In genomic region chr17:7261377-7262191, GRCh38 we compare ENCODE assay signal across 8 cellular contexts. TPM values are rescaled to one million over a fixed set of nuclear protein-coding genes. Genes with fewer than 3 reads are reported as not detected.
DNase-seq lines count a peak whose midpoint lies in the region; ATAC-seq, FAIRE-seq and TF ChIP-seq lines count a peak whose summit lies in the region.

No MANE protein-coding gene starts in this region.

- H3K4me3 ChIP-seq in HCT116 (replicated peaks in 1 of 2; ENCODE audit: low read depth in 1 of 2, low read length in 2 of 2) (peak overlapping the region; percentile 98 to 99), right atrium auricular region (peak overlapping the region; percentile 22 to 54), skeletal muscle cell (ENCODE audit: low read depth, low read length) (peak overlapping the region; percentile 40)

- H3K27ac Mint-ChIP-seq in activated T-helper 2 cell treated with anti-CD3 and anti-CD28 coated beads, Interferon-gamma antibody, Interleukin-2, Interleukin-4, amounts not matched to agents 10 μg/mL and 5 μg/mL and 100 μg/mL, durations not matched to agents 14 hours and 24 hours and 36 hours: peak overlapping the region; percentile 55

- H3K4me3 Mint-ChIP-seq in activated T-helper 2 cell treated with anti-CD3 and anti-CD28 coated beads, Interferon-gamma antibody, Interleukin-2, Interleukin-4, amounts not matched to agents 10 μg/mL and 5 μg/mL and 100 μg/mL, durations not matched to agents 14 hours and 24 hours and 36 hours (ENCODE audit: low read depth): peak overlapping the region; percentile 62

- intact Hi-C loops in HCT116 (cut with micrococcal nuclease) (loop anchor here (1.0 to 10.0 kb wide), 4 partner anchors 9 to 173 kb away; partner anchors contain the start of genes ELP5, FGF11, SLC2A4 and TMEM102), posterior vena cava (cut with DNase I) (no loop called here)
- intact Hi-C loops in activated T-helper 2 cell treated with anti-CD3 and anti-CD28 coated beads, Interferon-gamma antibody, Interleukin-2, Interleukin-4, amounts not matched to agents 10 μg/mL and 5 μg/mL and 100 μg/mL, durations not matched to agents 14 hours and 24 hours and 36 hours (cut with micrococcal nuclease): no loop called here

- peaks cover 5% of the 10 kb centered on the region; the same call in 1 of the 2 replicates for H4K20me1 ChIP-seq in HCT116 (ENCODE audit: insufficient read depth)

- TF ChIP-seq RAD21 in HCT116 (IDR thresholded peaks at IDR 0.05; ENCODE audit: low read depth): no peak

- no peak overlapping the region for H2AFZ ChIP-seq in HCT116 (ENCODE audit: low read depth, low read length, poor library complexity, severe bottlenecking)

- ATAC-seq in HCT116: peak; percentile 5

- H3K27ac ChIP-seq in HCT116 (ENCODE audit: low read depth, low read length) (peak overlapping the region; percentile 94), right atrium auricular region (no peak overlapping the region)

- H3K4me1 ChIP-seq in HCT116 (ENCODE audit: control insufficient read depth in 1 of 2, insufficient read depth in 2 of 2, low read length in 2 of 2) (peaks cover 39 to 62% of the 10 kb centered on the region in 2 experiments), right atrium auricular region (peaks cover 0 to 30% of the 10 kb centered on the region in 2 donors)

- H3K36me3 Mint-ChIP-seq in activated T-helper 2 cell treated with anti-CD3 and anti-CD28 coated beads, Interferon-gamma antibody, Interleukin-2, Interleukin-4, amounts not matched to agents 10 μg/mL and 5 μg/mL and 100 μg/mL, durations not matched to agents 14 hours and 24 hours and 36 hours (ENCODE audit: low read depth): peaks cover 24% of the 10 kb centered on the region

- peak overlapping the region; percentile 90 for H3K4me2 ChIP-seq in HCT116 (ENCODE audit: low read length)

- H3K9me3 ChIP-seq in HCT116 (ENCODE audit: control insufficient read depth in 1 of 2, insufficient read depth in 1 of 2, low read depth in 1 of 2, low read length in 2 of 2) (no peaks in the 10 kb centered on the region), right atrium auricular region (no peaks in the 10 kb centered on the region)

- TSS peak; percentile 63 for BruUV-seq in HCT116 (replicated peaks; lab: Mats Ljungman, UMichigan)

- H3K27me3 Mint-ChIP-seq in activated T-helper 2 cell treated with anti-CD3 and anti-CD28 coated beads, Interferon-gamma antibody, Interleukin-2, Interleukin-4, amounts not matched to agents 10 μg/mL and 5 μg/mL and 100 μg/mL, durations not matched to agents 14 hours and 24 hours and 36 hours (ENCODE audit: low read depth): peaks cover 26% of the 10 kb centered on the region

- H3K27me3 ChIP-seq in HCT116 (ENCODE audit: insufficient read depth, low read length) (no peaks in the 10 kb centered on the region), right atrium auricular region (peaks cover 11 to 34% of the 10 kb centered on the region in 2 donors)

- peaks cover 9 to 25% of the 10 kb centered on the region in 2 experiments for H3K36me3 ChIP-seq in HCT116 (ENCODE audit: control insufficient read depth in 1 of 2, insufficient read depth in 2 of 2, low read length in 2 of 2)
- peaks cover 25% of the 10 kb centered on the region for H3K36me3 ChIP-seq in right atrium auricular region

- CTCF ChIA-PET in HCT116 (lab: Charles Lee): no interaction called here

- no peak for TF ChIP-seq CTCF in HCT116 (IDR thresholded peaks at IDR 0.05 in 2 of 3, conservative IDR thresholded peaks at IDR 0.05 in 1 of 3; ENCODE audit: borderline replicate concordance in 1 of 3, insufficient read depth in 1 of 3, low read depth in 2 of 3, low read length in 2 of 3)
- no peak for TF ChIP-seq CTCF in right atrium auricular region (IDR thresholded peaks at IDR 0.05)
- TF ChIP-seq CTCF in D721Med (IDR thresholded peaks at IDR 0.05; ENCODE audit: insufficient read depth, missing control alignments): no peak

- no peak for TF ChIP-seq POLR2A in HCT116 (IDR thresholded peaks at IDR 0.05; ENCODE audit: borderline replicate concordance, extremely low read depth, insufficient read depth, insufficient read length)

- peak overlapping the region; percentile 99 for H3K9ac ChIP-seq in HCT116 (ENCODE audit: low read length)

- H3K79me2 ChIP-seq in HCT116 (ENCODE audit: insufficient read depth, low read length): peaks cover 54% of the 10 kb centered on the region

- DNase-seq in HCT116 (ENCODE audit: low read depth, low spot score) (no peak), right atrium auricular region (ENCODE audit: low spot score) (no peak), skeletal muscle cell (ENCODE audit: low read depth) (no peak), D721Med (ENCODE audit: insufficient read length, low spot score) (no peak), posterior vena cava (ENCODE audit: low spot score) (no peak), SKM-1 (lab: John Stamatoyannopoulos, UW; ENCODE audit: unreplicated experiment) (no peak)
- no peak for DNase-seq in activated T-helper 2 cell treated with anti-CD3 and anti-CD28 coated beads, Interferon-gamma antibody, Interleukin-2, Interleukin-4, amounts not matched to agents 10 μg/mL and 5 μg/mL and 100 μg/mL, durations not matched to agents 14 hours and 24 hours and 36 hours (ENCODE audit: low spot score)
- DNase-seq in stimulated activated naive CD4-positive, alpha-beta T cell treated with Interleukin-2 at 50 U/mL for 16 hours (lab: John Stamatoyannopoulos, UW): no peak

- peaks cover 16% of the 10 kb centered on the region for H3K4me1 Mint-ChIP-seq in activated T-helper 2 cell treated with anti-CD3 and anti-CD28 coated beads, Interferon-gamma antibody, Interleukin-2, Interleukin-4, amounts not matched to agents 10 μg/mL and 5 μg/mL and 100 μg/mL, durations not matched to agents 14 hours and 24 hours and 36 hours (ENCODE audit: low read depth)

- no peaks in the 10 kb centered on the region for H3K9me2 ChIP-seq in HCT116 (ENCODE audit: insufficient read depth)

- RAD21 ChIA-PET in HCT116 (lab: Charles Lee; ENCODE audit: low non-redundant PET in 1 of 2, low total read pairs in 2 of 2, uncharacterized antibody in 2 of 2, unreplicated experiment in 2 of 2): no interaction called here

- POLR2A ChIA-PET in HCT116 (lab: Charles Lee): interaction anchor here (1.1 kb wide), 2 partner anchors 24 to 71 kb away, joined by 3 to 7 read pairs; no protein-coding TSS in a partner anchor

- FAIRE-seq in D721Med (lab: Jason Lieb, UNC): no peak

- no peaks in the 10 kb centered on the region for H3K9me3 Mint-ChIP-seq in activated T-helper 2 cell treated with anti-CD3 and anti-CD28 coated beads, Interferon-gamma antibody, Interleukin-2, Interleukin-4, amounts not matched to agents 10 μg/mL and 5 μg/mL and 100 μg/mL, durations not matched to agents 14 hours and 24 hours and 36 hours

TF ChIP-seq in HCT116, 20 proteins besides CTCF, POLR2A, EP300 and RAD21 (continues in another document):
- TF ChIP-seq TCF7L2 (IDR thresholded peaks at IDR 0.05; ENCODE audit: borderline replicate concordance, extremely low read depth, insufficient read depth, insufficient read length) (no peak), ZFX (IDR thresholded peaks at IDR 0.05) (peak; percentile 68), ZBTB33 (IDR thresholded peaks at IDR 0.05; ENCODE audit: extremely low read depth, insufficient replicate concordance, low read length) (no peak)

RNA-seq across cellular contexts. Expression of gene CLDN7, which starts 0.7 kb away (rescaled TPM):
- total RNA-seq in HCT116 (2021; ENCODE audit: unreplicated experiment): 286 TPM
- polyA plus RNA-seq in HCT116 (2012): 506 and 722 TPM in 2 replicates
- 0.21 and 0.41 TPM in 2 replicates for total RNA-seq in activated T-helper 2 cell treated with anti-CD3 and anti-CD28 coated beads, Interferon-gamma antibody, Interleukin-2, Interleukin-4, amounts not matched to agents 10 μg/mL and 5 μg/mL and 100 μg/mL, durations not matched to agents 14 hours and 24 hours and 36 hours
- 1 to 10 TPM in 1 of 2 donors, not detected in 1; 2.3 TPM for total RNA-seq in right atrium auricular region
- 1 to 10 TPM; 1.6 to 4.4 TPM for total RNA-seq in posterior vena cava

RNA-seq across cellular contexts. Expression of gene ELP5, which starts 9.6 kb away (rescaled TPM):
- total RNA-seq in HCT116 (2021; ENCODE audit: unreplicated experiment) (81.7 TPM), right atrium auricular region (10 to 100 TPM; 28.1 to 70.7 TPM), posterior vena cava (10 to 100 TPM; 36.5 to 40.0 TPM)
- 105 and 114 TPM in 2 replicates for polyA plus RNA-seq in HCT116 (2012)
- 64.8 and 65.3 TPM in 2 replicates for total RNA-seq in activated T-helper 2 cell treated with anti-CD3 and anti-CD28 coated beads, Interferon-gamma antibody, Interleukin-2, Interleukin-4, amounts not matched to agents 10 μg/mL and 5 μg/mL and 100 μg/mL, durations not matched to agents 14 hours and 24 hours and 36 hours

RNA-seq across cellular contexts. Expression of gene CTDNEP1, which starts 10.1 kb away (rescaled TPM):
- total RNA-seq in HCT116 (2021; ENCODE audit: unreplicated experiment) (143 TPM), right atrium auricular region (10 to 100 TPM; 55.0 to 77.2 TPM), posterior vena cava (10 to 100 TPM; 79.5 to 89.2 TPM)
- 152 and 153 TPM in 2 replicates for polyA plus RNA-seq in HCT116 (2012)
- total RNA-seq in activated T-helper 2 cell treated with anti-CD3 and anti-CD28 coated beads, Interferon-gamma antibody, Interleukin-2, Interleukin-4, amounts not matched to agents 10 μg/mL and 5 μg/mL and 100 μg/mL, durations not matched to agents 14 hours and 24 hours and 36 hours: 170 and 181 TPM in 2 replicates

RNA-seq across cellular contexts. Expression of gene GABARAP, which starts 19.3 kb away (rescaled TPM):
- total RNA-seq in HCT116 (2021; ENCODE audit: unreplicated experiment) (287 TPM), right atrium auricular region (100 to 1,000 TPM; 226 to 469 TPM), posterior vena cava (100 to 1,000 TPM; 341 to 405 TPM)
- polyA plus RNA-seq in HCT116 (2012): 230 and 278 TPM in 2 replicates
- total RNA-seq in activated T-helper 2 cell treated with anti-CD3 and anti-CD28 coated beads, Interferon-gamma antibody, Interleukin-2, Interleukin-4, amounts not matched to agents 10 μg/mL and 5 μg/mL and 100 μg/mL, durations not matched to agents 14 hours and 24 hours and 36 hours: 145 and 147 TPM in 2 replicates

RNA-seq across cellular contexts. Expression of gene SLC2A4, which starts 19.9 kb away (rescaled TPM):
- 2.5 TPM for total RNA-seq in HCT116 (2021; ENCODE audit: unreplicated experiment)
- polyA plus RNA-seq in HCT116 (2012): 0.73 and 0.84 TPM in 2 replicates
- total RNA-seq in activated T-helper 2 cell treated with anti-CD3 and anti-CD28 coated beads, Interferon-gamma antibody, Interleukin-2, Interleukin-4, amounts not matched to agents 10 μg/mL and 5 μg/mL and 100 μg/mL, durations not matched to agents 14 hours and 24 hours and 36 hours: 0.14 and 0.25 TPM in 2 replicates
- total RNA-seq in right atrium auricular region: 100 to 1,000 TPM in 1 of 2 donors, 10 to 100 TPM in 1; 70.3 to 151 TPM
- 10 to 100 TPM; 13.5 to 21.3 TPM for total RNA-seq in posterior vena cava

Comparison
In these comparisons a context has a peak if more than half of its experiments do, and no peak if none do; other contexts are left out.
1. H3K4me3 ChIP-seq: peak in every context shown above with its lines; median percentile 98 in HCT116; 40 in skeletal muscle cell; 38 in right atrium auricular region.
2. RNA of gene CLDN7, which starts 0.7 kb away (total RNA-seq): 286 TPM in HCT116 (single experiment); 1.6 to 4.4 TPM in posterior vena cava, 2.3 TPM in right atrium auricular region and 0.21 to 0.41 TPM in activated T-helper 2 cell treated with anti-CD3 and anti-CD28 coated beads, Interferon-gamma antibody, Interleukin-2, Interleukin-4, amounts not matched to agents 10 μg/mL and 5 μg/mL and 100 μg/mL, durations not matched to agents 14 hours and 24 hours and 36 hours; every median in the first group is over 10 times any median in the second.